In the genomic region with DNA sequence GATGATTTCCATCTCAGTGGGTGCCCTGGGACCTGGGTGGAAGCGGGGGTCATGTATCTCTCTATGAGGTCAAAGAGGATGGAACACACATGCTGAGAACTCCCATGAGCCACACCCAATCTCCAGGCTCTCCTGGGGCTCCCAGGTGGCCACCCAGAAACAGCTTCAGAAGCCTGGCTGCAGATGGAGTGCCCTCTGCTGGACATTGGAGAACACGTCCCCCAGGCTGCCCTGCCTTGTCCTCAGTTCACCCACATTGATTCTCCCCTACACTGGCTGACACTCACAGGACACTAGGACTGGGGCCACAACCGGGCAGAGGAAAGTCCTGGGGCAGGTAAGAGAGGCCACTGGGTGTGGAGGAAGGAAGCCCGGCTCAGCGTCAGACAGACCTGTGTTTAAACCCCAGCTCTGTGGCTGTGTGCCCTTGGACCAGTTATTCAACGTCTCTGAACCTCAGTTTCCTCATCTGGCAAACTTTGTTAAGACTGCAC, we compare ENCODE assay signal across 8 cellular contexts. TPM values are rescaled to one million over a fixed set of nuclear protein-coding genes. Genes with fewer than 3 reads are reported as not detected.
DNase-seq lines count a peak whose midpoint lies in the region; ATAC-seq and TF ChIP-seq lines count a peak whose summit lies in the region.

No MANE protein-coding gene starts in this region.

- peak; percentile 54 for DNase-seq in NCI-H146 (lab: John Stamatoyannopoulos, UW)
- peak; percentile 67 for DNase-seq in UCSD-AML1 (lab: John Stamatoyannopoulos, UW; ENCODE audit: unreplicated experiment)
- DNase-seq in kidney glomerular epithelial cell (lab: John Stamatoyannopoulos, UW) = peak; percentile 92
- peak; percentile 69 for DNase-seq in stimulated activated CD4-positive, alpha-beta T cell treated with anti-CD3 and anti-CD28 coated beads, Interleukin-4, amount 100 ng/mL, for 1 hour

- TF ChIP-seq CTCF in GM12873 (IDR thresholded peaks at IDR 0.05; ENCODE audit: insufficient read depth, low read depth, low read length, missing control alignments) (peak; percentile 97), brain (conservative IDR thresholded peaks at IDR 0.05) (peak; percentile 68 to 76)

- H3K27me3 Mint-ChIP-seq in brain = peaks cover 11% of the 10 kb centered on the region

- H3K9me3 Mint-ChIP-seq in brain = peaks cover 0 to 4% (median 0%) of the 10 kb centered on the region in 5 experiments

- ATAC-seq in GM18870 (IDR thresholded peaks at IDR 0.05; ENCODE audit: unreplicated experiment) (no peak), HG03108 (IDR thresholded peaks at IDR 0.05; ENCODE audit: unreplicated experiment) (no peak)

- peaks cover 18% of the 10 kb centered on the region for H3K4me1 Mint-ChIP-seq in brain

- no peaks in the 10 kb centered on the region for H3K36me3 Mint-ChIP-seq in brain

- peak overlapping the region; percentile 53 to 87 (median 72) for H3K27ac Mint-ChIP-seq in brain

- peak overlapping the region in 2 of 5 experiments; percentile 16 to 28 for H3K4me3 Mint-ChIP-seq in brain

RNA-seq across cellular contexts. Expression of gene NOL12, which starts 4.5 kb away (rescaled TPM):
- 27.5 TPM for polyA plus RNA-seq in brain (ENCODE audit: insufficient read depth, low read depth, low replicate concordance)

RNA-seq across cellular contexts. Expression of gene LGALS1, which starts 6.2 kb away (rescaled TPM):
- polyA plus RNA-seq in brain (ENCODE audit: insufficient read depth, low read depth, low replicate concordance) = 304 TPM

RNA-seq across cellular contexts. Expression of gene TRIOBP, which starts 15.2 kb away (rescaled TPM):
- 18.3 TPM for polyA plus RNA-seq in brain (ENCODE audit: insufficient read depth, low read depth, low replicate concordance)

RNA-seq across cellular contexts. Expression of gene PDXP, which starts 23.1 kb away (rescaled TPM):
- 192 TPM for polyA plus RNA-seq in brain (ENCODE audit: insufficient read depth, low read depth, low replicate concordance)

RNA-seq across cellular contexts. Expression of gene SH3BP1, which starts 42.1 kb away (rescaled TPM):
- 7.6 TPM for polyA plus RNA-seq in brain (ENCODE audit: insufficient read depth, low read depth, low replicate concordance)
